Comparison of ENCODE assay signal across 17 cellular contexts in genomic region chr21:29166853-29167252, GRCh38. TPM values are rescaled to one million over a fixed set of nuclear protein-coding genes. Genes with fewer than 3 reads are reported as not detected.
DNase-seq lines count a peak whose midpoint lies in the region; ATAC-seq and TF ChIP-seq lines count a peak whose summit lies in the region.
"Had no signal": no experiment of that assay in that cellular context is flagged by ENCODE, and none has a peak within 500 bp of the region (broad histone marks: within the 10 kb centered on the region; RNA-seq: fewer than 3 reads in every experiment).

No MANE protein-coding gene starts in this region.

- H4K20me1 ChIP-seq in BLaER1 treated with 17β-estradiol and CSF1 and Interleukin-3, amounts not matched to agents 10 nM and 100 nM: no peaks in the 10 kb centered on the region

- H3K4me1 ChIP-seq in BLaER1 treated with 17β-estradiol and CSF1 and Interleukin-3, amounts not matched to agents 10 nM and 100 nM: peaks cover 0 to 98% (median 10%) of the 10 kb centered on the region in 10 experiments; a peak in 10 of 20 replicates

- no peak for ATAC-seq in effector memory CD8-positive, alpha-beta T cell (replicated peaks)
- ATAC-seq in HG03565 (IDR thresholded peaks at IDR 0.05; ENCODE audit: unreplicated experiment): no peak
- ATAC-seq: CD8-positive, alpha-beta T cell; T-cell had no signal

- H3K4me3 ChIP-seq in BLaER1 treated with 17β-estradiol and CSF1 and Interleukin-3, amounts not matched to agents 10 nM and 100 nM: no peak overlapping the region
- no peak overlapping the region for H3K4me3 ChIP-seq in fibroblast of the aortic adventitia (ENCODE audit: low read depth, low read length)

- H3K4me3 Mint-ChIP-seq in effector memory CD8-positive, alpha-beta T cell: no peak overlapping the region
- H3K4me3 Mint-ChIP-seq: CD8-positive, alpha-beta T cell; T-cell had no signal

- H3K27me3 ChIP-seq in BLaER1 treated with 17β-estradiol and CSF1 and Interleukin-3, amounts not matched to agents 10 nM and 100 nM: no peaks in the 10 kb centered on the region

- no peaks in the 10 kb centered on the region for H3K9me3 Mint-ChIP-seq in effector memory CD8-positive, alpha-beta T cell
- H3K9me3 Mint-ChIP-seq: CD8-positive, alpha-beta T cell; T-cell had no signal

- H3K36me3 Mint-ChIP-seq in effector memory CD8-positive, alpha-beta T cell (ENCODE audit: insufficient read depth): peaks cover 10% of the 10 kb centered on the region

- H3K36me3 ChIP-seq in BLaER1 treated with 17β-estradiol and CSF1 and Interleukin-3, amounts not matched to agents 10 nM and 100 nM: no peaks in the 10 kb centered on the region

- no peaks in the 10 kb centered on the region for H3K9me3 ChIP-seq in BLaER1 treated with 17β-estradiol and CSF1 and Interleukin-3, amounts not matched to agents 10 nM and 100 nM (replicated peaks in 1 of 11)
- H3K9me3 ChIP-seq: SK-N-SH had no signal

- TF ChIP-seq CTCF in fibroblast of the aortic adventitia (IDR thresholded peaks at IDR 0.05; ENCODE audit: insufficient read depth, low read length): no peak

- H3K4me2 ChIP-seq in BLaER1 treated with 17β-estradiol and CSF1 and Interleukin-3, amounts not matched to agents 10 nM and 100 nM: peak overlapping the region in 6 of 11 experiments; percentile 7 to 64 (median 34); a peak in 6 of 22 replicates
- H3K4me2 ChIP-seq: SK-N-SH had no signal

- H3K27ac Mint-ChIP-seq in effector memory CD8-positive, alpha-beta T cell: no peak overlapping the region
- H3K27ac Mint-ChIP-seq: CD8-positive, alpha-beta T cell; T-cell had no signal

- H3K27me3 Mint-ChIP-seq in effector memory CD8-positive, alpha-beta T cell: no peaks in the 10 kb centered on the region
- H3K27me3 Mint-ChIP-seq: T-cell had no signal

- H3K9ac ChIP-seq in BLaER1 treated with 17β-estradiol and CSF1 and Interleukin-3, amounts not matched to agents 10 nM and 100 nM: no peak overlapping the region
- H3K9ac ChIP-seq: SK-N-SH had no signal

- H3K27ac ChIP-seq in BLaER1 treated with 17β-estradiol and CSF1 and Interleukin-3, amounts not matched to agents 10 nM and 100 nM: peak overlapping the region in 4 of 11 experiments; percentile 2 to 81 (median 52); a peak in 6 of 22 replicates

- DNase-seq in CD1c-positive myeloid dendritic cell (ENCODE audit: extremely low spot score): peak; percentile 57
- peak; percentile 82 for DNase-seq in NCI-H2171 treated with DMSO at 0.1 percent for 48 hours (lab: John Stamatoyannopoulos, UW)
- peak; percentile 50 for DNase-seq in fibroblast of the aortic adventitia (ENCODE audit: low read depth)
- DNase-seq in DMS114 treated with DMSO at 0.1 percent for 48 hours (lab: John Stamatoyannopoulos, UW; ENCODE audit: unreplicated experiment): no peak
- no peak for DNase-seq in effector memory CD8-positive, alpha-beta T cell
- DNase-seq: ACHN; CD8-positive, alpha-beta T cell; DND-41; H7; NCI-H1436; NCI-H2029; NCI-H510A treated with DMSO at 0.1 percent for 48 hours; SHP77; SK-N-SH; T-cell had no signal

- H3K4me1 Mint-ChIP-seq in effector memory CD8-positive, alpha-beta T cell (ENCODE audit: low read depth in 2 of 2): no peaks in the 10 kb centered on the region

RNA-seq across cellular contexts. Expression of gene MAP3K7CL, which starts 36.4 kb away (rescaled TPM):
- total RNA-seq in fibroblast of the aortic adventitia (ENCODE audit: low replicate concordance): 6.9 and 18.7 TPM in 2 replicates
- total RNA-seq: H7 had no signal

Comparison
In these comparisons a context has a peak if more than half of its experiments do, and no peak if none do; other contexts are left out.
1. DNase-seq: peak in CD1c-positive myeloid dendritic cell (single experiment), NCI-H2171 treated with DMSO at 0.1 percent for 48 hours (single experiment) and fibroblast of the aortic adventitia (single experiment); none in DMS114 treated with DMSO at 0.1 percent for 48 hours (single experiment) and effector memory CD8-positive, alpha-beta T cell (0 of 3).